Comparison of ENCODE assay signal across 8 cellular contexts in the genomic region with DNA sequence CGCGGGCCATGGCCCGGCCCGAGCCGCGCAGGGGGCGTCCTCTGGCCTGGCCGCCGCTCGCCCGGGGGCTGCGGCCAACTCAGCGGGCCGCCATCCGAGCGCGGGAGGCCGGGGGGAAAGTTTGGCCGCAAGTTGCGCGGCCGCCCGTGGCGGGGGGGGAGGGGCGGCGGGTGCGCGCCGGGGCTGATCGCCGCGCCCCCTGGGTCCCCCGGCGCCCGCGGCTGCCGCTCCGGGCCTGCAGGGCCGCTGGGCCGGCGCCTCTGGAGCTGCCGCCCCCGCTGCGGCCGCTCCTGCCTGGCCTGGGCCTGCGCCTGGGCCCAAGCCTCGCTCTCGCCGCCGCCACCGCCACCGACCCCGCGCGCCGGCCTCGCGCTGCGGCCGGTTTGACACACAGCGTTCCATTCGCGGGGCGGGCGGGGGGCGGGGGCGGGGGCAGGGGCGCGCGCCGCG. TPM values are rescaled to one million over a fixed set of nuclear protein-coding genes. Genes with fewer than 3 reads are reported as not detected.
DNase-seq lines count a peak whose midpoint lies in the region; ATAC-seq, FAIRE-seq and TF ChIP-seq lines count a peak whose summit lies in the region.

Gene NR2F6 (minus strand): TSS at position 385 of the 450 bp plus-strand sequence. CDS start 699 bp downstream, outside the sequence.

- ATAC-seq in A549 (peak in 1 of 2 experiments; percentile 1; a peak in 2 of 6 replicates), HG03457 (IDR thresholded peaks at IDR 0.05; ENCODE audit: unreplicated experiment) (no peak)

- WGBS in A549 (ENCODE audit: missing lambda C conversion rate), result no CpG with 5 or more reads among the region's 72 CpGs
- WGBS in GM23248 (ENCODE audit: low coverage in 1 of 2, low lambda C conversion rate in 2 of 2, missing lambda C conversion rate in 2 of 2), 2 experiments, result no CpG with 5 or more reads among the region's 72 CpGs

- TF ChIP-seq CTCF in A549 (IDR thresholded peaks at IDR 0.05) (no peak), glutamatergic neuron (IDR thresholded peaks at IDR 0.05; ENCODE audit: partially characterized antibody, unreplicated experiment) (no peak)

- no peaks in the 10 kb centered on the region for H3K9me2 ChIP-seq in GM23248 (ENCODE audit: insufficient read depth)

- H3K36me3 ChIP-seq in GM23248 (ENCODE audit: low read depth), result no peaks in the 10 kb centered on the region

- intact Hi-C loops in activated CD4-positive, alpha-beta memory T cell treated with anti-CD3 and anti-CD28 coated beads for 36 hours (cut with micrococcal nuclease), result no loop called here
- intact Hi-C loops in posterior vena cava (cut with DNase I), result no loop called here

- peak within 1 kb of the TSS; percentile 93 for H3K4me3 ChIP-seq in A549
- H3K4me3 ChIP-seq in GM23248, result peak within 1 kb of the TSS; percentile 92

- H3K9ac ChIP-seq in GM23248, result peak within 1 kb of the TSS; percentile 79

- peaks cover 46% of the 10 kb centered on the region for H3K79me2 ChIP-seq in GM23248 (ENCODE audit: insufficient read depth)

- no peaks in the 10 kb centered on the region for H3K9me3 Mint-ChIP-seq in activated CD4-positive, alpha-beta memory T cell treated with anti-CD3 and anti-CD28 coated beads for 36 hours
- H3K9me3 Mint-ChIP-seq in glutamatergic neuron (ENCODE audit: unreplicated experiment), result peaks cover 7% of the 10 kb centered on the region

- DNase-seq in A549 (ENCODE audit: low read depth in 1 of 2, low spot score in 1 of 2) (no peak), GM23248 (no peak), glutamatergic neuron (no peak), posterior vena cava (ENCODE audit: low spot score) (no peak), NCI-H2227 treated with DMSO at 0.1 percent for 48 hours (lab: John Stamatoyannopoulos, UW) (no peak), NCI-H2081 (lab: John Stamatoyannopoulos, UW) (no peak)
- DNase-seq in activated CD4-positive, alpha-beta memory T cell treated with anti-CD3 and anti-CD28 coated beads for 36 hours, result no peak

- H3K27ac ChIP-seq in A549 (peak within 1 kb of the TSS; percentile 92 to 96), GM23248 (0 out of 2 replicates have a peak within 1 kb of the TSS, but pooled peaks have one; percentile 4)

- peak within 1 kb of the TSS; percentile 65 for H3K27ac Mint-ChIP-seq in activated CD4-positive, alpha-beta memory T cell treated with anti-CD3 and anti-CD28 coated beads for 36 hours
- H3K27ac Mint-ChIP-seq in glutamatergic neuron (ENCODE audit: unreplicated experiment), result peak within 1 kb of the TSS; percentile 99

- TF ChIP-seq POLR2A in A549 (IDR thresholded peaks at IDR 0.05; ENCODE audit: low read length), result peak; percentile 44

- no peaks in the 10 kb centered on the region for H3K36me3 Mint-ChIP-seq in activated CD4-positive, alpha-beta memory T cell treated with anti-CD3 and anti-CD28 coated beads for 36 hours
- H3K36me3 Mint-ChIP-seq in glutamatergic neuron (ENCODE audit: unreplicated experiment), result no peaks in the 10 kb centered on the region

- H3K4me3 Mint-ChIP-seq in activated CD4-positive, alpha-beta memory T cell treated with anti-CD3 and anti-CD28 coated beads for 36 hours, result peak within 1 kb of the TSS; percentile 82
- peak within 1 kb of the TSS; percentile 96 for H3K4me3 Mint-ChIP-seq in glutamatergic neuron (ENCODE audit: unreplicated experiment)

- peaks cover 9% of the 10 kb centered on the region for H3K4me1 Mint-ChIP-seq in activated CD4-positive, alpha-beta memory T cell treated with anti-CD3 and anti-CD28 coated beads for 36 hours (ENCODE audit: low read depth)
- H3K4me1 Mint-ChIP-seq in glutamatergic neuron (ENCODE audit: low read depth, unreplicated experiment), result peaks cover 15% of the 10 kb centered on the region

- H3K27me3 Mint-ChIP-seq in activated CD4-positive, alpha-beta memory T cell treated with anti-CD3 and anti-CD28 coated beads for 36 hours, result no peaks in the 10 kb centered on the region
- peaks cover 15% of the 10 kb centered on the region for H3K27me3 Mint-ChIP-seq in glutamatergic neuron (ENCODE audit: unreplicated experiment)

- no peak for FAIRE-seq in A549 (lab: Jason Lieb, UNC)

- CTCF ChIA-PET in A549 (lab: Yijun Ruan, JAX), result interaction anchor here (0.7 kb wide), 1 partner anchor 11 kb away, joined by 3 read pairs; no protein-coding TSS in a partner anchor
- CTCF ChIA-PET in activated CD4-positive, alpha-beta memory T cell treated with anti-CD3 and anti-CD28 coated beads for 36 hours (lab: Charles Lee), result no interaction called here

- no peak for TF ChIP-seq EP300 in A549 (IDR thresholded peaks at IDR 0.05)

- TF ChIP-seq RAD21 in A549 (conservative IDR thresholded peaks at IDR 0.05 in 1 of 2, IDR thresholded peaks at IDR 0.05 in 1 of 2), result no peak

- H3F3A ChIP-seq in GM23248 (ENCODE audit: insufficient read depth), result 0 out of 2 replicates have a peak, but pooled peaks cover 3% of the 10 kb centered on the region

- H3K4me1 ChIP-seq in A549 (peaks cover 66% of the 10 kb centered on the region), GM23248 (ENCODE audit: insufficient read depth) (peaks cover 26% of the 10 kb centered on the region)

- H3K9me3 ChIP-seq in A549 (no peaks in the 10 kb centered on the region), GM23248 (ENCODE audit: low read depth) (no peaks in the 10 kb centered on the region)

- POLR2A ChIA-PET in A549 (lab: Yijun Ruan, JAX), result interaction anchor here (0.8 kb wide), 1 partner anchor 63 kb away, joined by 6 read pairs; the partner anchor contains the start of gene DDA1
- POLR2A ChIA-PET in activated CD4-positive, alpha-beta memory T cell treated with anti-CD3 and anti-CD28 coated beads for 36 hours (lab: Charles Lee), result no interaction called here

- peak within 1 kb of the TSS; percentile 83 for H2AFZ ChIP-seq in GM23248

- in situ Hi-C loops in GM23248 (cut with MboI), result no loop called here

- no peaks in the 10 kb centered on the region for H3K27me3 ChIP-seq in GM23248 (replicated peaks; ENCODE audit: insufficient read depth)

- peak within 1 kb of the TSS; percentile 90 for H3K4me2 ChIP-seq in A549
- peak within 1 kb of the TSS; percentile 94 for H3K4me2 ChIP-seq in GM23248 (ENCODE audit: unreplicated experiment)

- no peaks in the 10 kb centered on the region for H4K20me1 ChIP-seq in GM23248 (ENCODE audit: insufficient read depth)

TF ChIP-seq in A549, 52 proteins besides CTCF, POLR2A, EP300 and RAD21:
- no peak for TF ChIP-seq NFE2L2 (conservative IDR thresholded peaks at IDR 0.05; ENCODE audit: low read length)
- no peak for TF ChIP-seq FOSL2 (IDR thresholded peaks at IDR 0.05)
- no peak for TF ChIP-seq FOSL2 (CRISPR knock-in tag; IDR thresholded peaks at IDR 0.05)
- no peak for TF ChIP-seq TFCP2L1 (CRISPR knock-in tag; IDR thresholded peaks at IDR 0.05)
- no peak for TF ChIP-seq EHF (CRISPR knock-in tag; IDR thresholded peaks at IDR 0.05)
- no peak for TF ChIP-seq HDAC2 (IDR thresholded peaks at IDR 0.05)
- peak in 1 of 2 experiments; percentile 27; a peak in 1 of 5 replicates for TF ChIP-seq JUN (IDR thresholded peaks at IDR 0.05)
- TF ChIP-seq, protein P1, sequence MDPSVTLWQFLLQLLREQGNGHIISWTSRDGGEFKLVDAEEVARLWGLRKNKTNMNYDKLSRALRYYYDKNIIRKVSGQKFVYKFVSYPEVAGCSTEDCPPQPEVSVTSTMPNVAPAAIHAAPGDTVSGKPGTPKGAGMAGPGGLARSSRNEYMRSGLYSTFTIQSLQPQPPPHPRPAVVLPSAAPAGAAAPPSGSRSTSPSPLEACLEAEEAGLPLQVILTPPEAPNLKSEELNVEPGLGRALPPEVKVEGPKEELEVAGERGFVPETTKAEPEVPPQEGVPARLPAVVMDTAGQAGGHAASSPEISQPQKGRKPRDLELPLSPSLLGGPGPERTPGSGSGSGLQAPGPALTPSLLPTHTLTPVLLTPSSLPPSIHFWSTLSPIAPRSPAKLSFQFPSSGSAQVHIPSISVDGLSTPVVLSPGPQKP (IDR thresholded peaks at IDR 0.05; ENCODE audit: low read depth, low read length), result no peak
- TF ChIP-seq BCL3 (IDR thresholded peaks at IDR 0.05), result peak; percentile 45; the same call in 1 of the 3 replicates
- no peak for TF ChIP-seq CBX2 (IDR thresholded peaks at IDR 0.05; ENCODE audit: borderline replicate concordance, low read depth)
- no peak for TF ChIP-seq MYC (IDR thresholded peaks at IDR 0.05; ENCODE audit: borderline replicate concordance, low read length)
- TF ChIP-seq, protein P2, sequence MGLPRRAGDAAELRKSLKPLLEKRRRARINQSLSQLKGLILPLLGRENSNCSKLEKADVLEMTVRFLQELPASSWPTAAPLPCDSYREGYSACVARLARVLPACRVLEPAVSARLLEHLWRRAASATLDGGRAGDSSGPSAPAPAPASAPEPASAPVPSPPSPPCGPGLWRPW (IDR thresholded peaks at IDR 0.05), result no peak
- TF ChIP-seq KDM5A (IDR thresholded peaks at IDR 0.05), result no peak
- TF ChIP-seq FOXS1 (CRISPR knock-in tag; IDR thresholded peaks at IDR 0.05), result no peak
- no peak for TF ChIP-seq RFX5 (IDR thresholded peaks at IDR 0.05)
TF ChIP-seq in A549: peak in this region for 2.

RNA-seq across cellular contexts. Expression of gene NR2F6, which starts in this region (rescaled TPM):
- polyA plus RNA-seq in A549 (2011; rRNA removed) (30.4 and 31.9 TPM in 2 replicates), A549 (2017; fragmentation: RNase III; extraction: RNeasy Plus Mini Kit Qiagen cat#74134 plus additional on column Dnase treatment) (37.7 to 42.4 TPM (median 42.1 TPM) in 3 replicates), GM23248 (2016; fragmentation: Nextera tagmentation; extraction: Ambion mirVana) (11.7 and 14.1 TPM in 2 replicates)
- 68.5 and 118 TPM in 2 replicates for polyA plus RNA-seq in A549 (2012; cell fraction: cytosol; rRNA removed)
- 86.5 and 152 TPM in 2 replicates for polyA plus RNA-seq in A549 (2012; cell fraction: nucleus; rRNA removed)
- 18.0 and 28.2 TPM in 2 replicates for polyA minus RNA-seq in A549 (2011; rRNA and poly(A)+ RNA removed)
- total RNA-seq in GM23248 (2014; rRNA removed; shearing (Covaris generic)), result 82.5 and 96.7 TPM in 2 replicates
- 10 to 100 TPM; 10.2 to 10.4 TPM for total RNA-seq in activated CD4-positive, alpha-beta memory T cell treated with anti-CD3 and anti-CD28 coated beads for 36 hours
- total RNA-seq in glutamatergic neuron (ENCODE audit: unreplicated experiment) (109 TPM), posterior vena cava (10 to 100 TPM; 21.2 to 22.8 TPM)
